2 cellular contexts compared by ENCODE assay signal in genomic region chr6:150690681-150691080, GRCh38.
TF ChIP-seq lines count a peak whose summit lies in the region.

No MANE protein-coding gene starts in this region.

TF ChIP-seq in H1, 55 proteins besides CTCF, POLR2A, EP300 and RAD21 (continued from another document):
- no peak for TF ChIP-seq SP4 (IDR thresholded peaks at IDR 0.05; ENCODE audit: low read length)
TF ChIP-seq in H1: peak in this region for 2.

TF ChIP-seq in SK-N-SH treated with all-trans-retinoic acid at 6 μM for 48 hours, 23 proteins besides CTCF, POLR2A, EP300 and RAD21 (continued from another document):
- TF ChIP-seq CSRNP3 (CRISPR knock-in tag; IDR thresholded peaks at IDR 0.05) (no peak), ZFP30 (CRISPR knock-in tag; IDR thresholded peaks at IDR 0.05) (no peak), BACH2 (CRISPR knock-in tag; IDR thresholded peaks at IDR 0.05; ENCODE audit: borderline replicate concordance) (no peak), TSHZ2 (CRISPR knock-in tag; IDR thresholded peaks at IDR 0.05) (no peak), PPARA (CRISPR knock-in tag; IDR thresholded peaks at IDR 0.05; ENCODE audit: borderline replicate concordance) (no peak), TCF4 (CRISPR knock-in tag; IDR thresholded peaks at IDR 0.05; ENCODE audit: borderline replicate concordance) (no peak), CREB5 (CRISPR knock-in tag; IDR thresholded peaks at IDR 0.05; ENCODE audit: low read depth) (no peak), RARB (CRISPR knock-in tag; IDR thresholded peaks at IDR 0.05) (no peak), GLIS3 (CRISPR knock-in tag; IDR thresholded peaks at IDR 0.05) (no peak)
